ENCODE assay signal across 9 cellular contexts in genomic region chr5:90475436-90475980, GRCh38.
DNase-seq lines count a peak whose midpoint lies in the region; ATAC-seq and TF ChIP-seq lines count a peak whose summit lies in the region.
"Had no signal": no experiment of that assay in that cellular context is flagged by ENCODE, and none has a peak within 500 bp of the region (broad histone marks: within the 10 kb centered on the region; RNA-seq: fewer than 3 reads in every experiment).

No MANE protein-coding gene starts in this region.

- peak overlapping the region; percentile 98 for H3K4me2 ChIP-seq in DOHH2 (ENCODE audit: low read length)

- peaks cover 3% of the 10 kb centered on the region for H3K9me3 Mint-ChIP-seq in nephron progenitor cell

- H3K27ac ChIP-seq in DOHH2 (ENCODE audit: low read depth, low read length) = no peak overlapping the region

- H3K4me3 Mint-ChIP-seq in nephron progenitor cell = peak overlapping the region; percentile 96

- TF ChIP-seq CTCF in DOHH2 (IDR thresholded peaks at IDR 0.05; ENCODE audit: low read depth, low read length, poor library complexity, severe bottlenecking) = no peak
- TF ChIP-seq CTCF in NB4 (IDR thresholded peaks at IDR 0.05; ENCODE audit: low read depth, low read length) = no peak
- TF ChIP-seq CTCF in cardiac fibroblast (IDR thresholded peaks at IDR 0.05; ENCODE audit: low read depth, low read length) = no peak
- TF ChIP-seq CTCF in nephron progenitor cell (IDR thresholded peaks at IDR 0.05) = no peak

- H4K20me1 ChIP-seq in DOHH2 (ENCODE audit: control insufficient read depth, insufficient read depth, low read depth, low read length) = no peaks in the 10 kb centered on the region

- DNase-seq in NB4 (ENCODE audit: low read depth) (no peak), cardiac fibroblast (ENCODE audit: low read depth in 2 of 2) (no peak), nephron progenitor cell (peak; percentile 15), NK-92 (lab: John Stamatoyannopoulos, UW; ENCODE audit: unreplicated experiment) (no peak), NCI-H446 (lab: John Stamatoyannopoulos, UW) (no peak), DMS114 treated with DMSO at 0.1 percent for 48 hours (lab: John Stamatoyannopoulos, UW; ENCODE audit: unreplicated experiment) (no peak)
- DNase-seq: effector CD8-positive, alpha-beta T cell had no signal

- no peaks in the 10 kb centered on the region for H3K9me2 ChIP-seq in DOHH2 (replicated peaks; ENCODE audit: control insufficient read depth, low read length)

- no peak for ATAC-seq in GM19328 (IDR thresholded peaks at IDR 0.05; ENCODE audit: unreplicated experiment)

- no peak for TF ChIP-seq POLR2A in NB4 (IDR thresholded peaks at IDR 0.05; ENCODE audit: extremely low read depth, insufficient read length)

- H3K27me3 Mint-ChIP-seq in nephron progenitor cell (ENCODE audit: low read depth, poor library complexity) = peaks cover 4% of the 10 kb centered on the region

- H3K36me3 Mint-ChIP-seq in nephron progenitor cell (ENCODE audit: low read depth) = peaks cover 10% of the 10 kb centered on the region

- H3K36me3 ChIP-seq in DOHH2 (ENCODE audit: control insufficient read depth, low read length) = peaks cover 31% of the 10 kb centered on the region

- no peaks in the 10 kb centered on the region for H3F3A ChIP-seq in DOHH2 (ENCODE audit: control insufficient read depth, insufficient read depth)

- H3K27me3 ChIP-seq in DOHH2 (ENCODE audit: control insufficient read depth, low read length) = no peaks in the 10 kb centered on the region

- H3K4me3 ChIP-seq in DOHH2 (ENCODE audit: low read length) (peak overlapping the region; percentile 93), NB4 (ENCODE audit: low read depth, low read length) (peak overlapping the region; percentile 81), cardiac fibroblast (replicated peaks in 1 of 2; ENCODE audit: low read depth in 2 of 2, low read length in 2 of 2) (peak overlapping the region; percentile 5 to 88)

- H3K4me1 ChIP-seq in DOHH2 (ENCODE audit: control insufficient read depth, low read length) = peaks cover 26% of the 10 kb centered on the region

- no peak overlapping the region for H3K27ac Mint-ChIP-seq in nephron progenitor cell

- H3K9me3 ChIP-seq in DOHH2 (ENCODE audit: control insufficient read depth, insufficient read depth, low read length) = no peaks in the 10 kb centered on the region

- H3K4me1 Mint-ChIP-seq in nephron progenitor cell = peaks cover 33% of the 10 kb centered on the region

- peaks cover 88% of the 10 kb centered on the region for H3K79me2 ChIP-seq in DOHH2 (ENCODE audit: control insufficient read depth, low read length)
